ENCODE assay signal across 8 cellular contexts in the genomic region with DNA sequence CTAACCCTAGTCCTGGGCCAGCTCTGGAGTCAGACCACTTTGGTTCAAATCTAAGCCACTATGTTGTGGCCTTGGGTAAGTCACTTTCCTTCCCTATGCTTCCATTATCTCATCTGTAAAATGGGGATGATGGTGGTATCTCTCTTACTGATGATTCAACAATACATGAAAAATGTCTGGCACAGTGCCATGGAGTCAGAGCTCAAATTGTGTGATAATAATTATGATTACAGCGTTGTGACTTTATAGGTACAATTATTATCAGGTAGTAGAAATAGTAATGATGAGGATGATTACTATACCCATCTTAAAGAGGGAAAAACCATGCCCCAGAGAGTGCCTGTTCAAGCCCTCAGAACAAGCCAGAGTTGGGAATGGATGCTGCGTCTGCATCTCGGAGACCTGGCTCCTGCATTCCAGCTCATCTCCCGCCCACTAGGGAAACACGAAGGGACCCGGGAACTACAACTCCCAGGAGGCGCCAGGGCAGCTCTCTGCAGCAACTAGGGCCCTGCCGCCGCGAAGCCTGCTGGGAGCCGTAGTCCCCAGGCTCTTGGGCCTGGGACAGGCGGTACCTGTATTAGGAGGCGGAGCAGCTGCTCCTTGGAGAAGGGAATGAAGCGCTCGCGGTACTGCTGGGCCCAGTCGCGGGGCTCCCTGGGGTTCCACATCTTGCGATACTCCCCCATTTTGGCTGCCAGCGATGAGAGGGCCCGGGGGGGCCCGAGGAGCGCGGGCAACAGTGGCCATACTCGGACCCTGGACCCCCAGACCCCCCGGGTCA. TPM values are rescaled to one million over a fixed set of nuclear protein-coding genes. Genes with fewer than 3 reads are reported as not detected.
DNase-seq lines count a peak whose midpoint lies in the region; ATAC-seq, FAIRE-seq and TF ChIP-seq lines count a peak whose summit lies in the region.

No MANE protein-coding gene starts in this region.

- ATAC-seq in natural killer cell treated with Interleukin-12 subunit alpha and Interleukin-12 subunit beta and Interleukin-15 and Interleukin-18, amount 100 ng/mL, for 72 hours = peak; percentile 80 to 84

- peak overlapping the region; percentile 81 for H3K4me3 ChIP-seq in fibroblast of the aortic adventitia (ENCODE audit: low read depth, low read length)

- FAIRE-seq in H54 (lab: Jason Lieb, UNC) = peak; percentile 15

- no peak for TF ChIP-seq POLR2A in H54 (IDR thresholded peaks at IDR 0.05; ENCODE audit: low read depth, low read length)

- H3K4me3 Mint-ChIP-seq in natural killer cell treated with Interleukin-12 subunit alpha and Interleukin-12 subunit beta and Interleukin-15 and Interleukin-18, amount 100 ng/mL, for 72 hours = peak overlapping the region; percentile 89

- peak overlapping the region; percentile 93 to 97 for H3K27ac Mint-ChIP-seq in natural killer cell treated with Interleukin-12 subunit alpha and Interleukin-12 subunit beta and Interleukin-15 and Interleukin-18, amount 100 ng/mL, for 72 hours

- H3K27me3 Mint-ChIP-seq in natural killer cell treated with Interleukin-12 subunit alpha and Interleukin-12 subunit beta and Interleukin-15 and Interleukin-18, amount 100 ng/mL, for 72 hours = no peaks in the 10 kb centered on the region

- peaks cover 11 to 16% of the 10 kb centered on the region in 2 donors for H3K4me1 Mint-ChIP-seq in natural killer cell treated with Interleukin-12 subunit alpha and Interleukin-12 subunit beta and Interleukin-15 and Interleukin-18, amount 100 ng/mL, for 72 hours (ENCODE audit: low read depth in 2 of 2)

- TF ChIP-seq CTCF in fibroblast of the aortic adventitia (IDR thresholded peaks at IDR 0.05; ENCODE audit: insufficient read depth, low read length) = no peak

- DNase-seq in Daoy (ENCODE audit: low read depth) (peak; percentile 96), H54 (ENCODE audit: insufficient read length, low spot score) (peak; percentile 75), M059J (ENCODE audit: low read depth) (peak; percentile 98), SHP77 treated with DMSO at 0.1 percent for 48 hours (lab: John Stamatoyannopoulos, UW) (peak; percentile 96), activated gamma-delta T cell (lab: John Stamatoyannopoulos, UW) (peak; percentile 72), fibroblast of the aortic adventitia (ENCODE audit: low read depth) (peak; percentile 91)
- DNase-seq in natural killer cell treated with Interleukin-12 subunit alpha and Interleukin-12 subunit beta and Interleukin-15 and Interleukin-18, amount 100 ng/mL, for 72 hours (ENCODE audit: low spot score) = peak; percentile 93
- DNase-seq in stimulated activated naive CD4-positive, alpha-beta T cell treated with Interleukin-2 at 50 U/mL for 16 hours (lab: John Stamatoyannopoulos, UW) = peak; percentile 84

- no peaks in the 10 kb centered on the region for H3K9me3 Mint-ChIP-seq in natural killer cell treated with Interleukin-12 subunit alpha and Interleukin-12 subunit beta and Interleukin-15 and Interleukin-18, amount 100 ng/mL, for 72 hours

- no peaks in the 10 kb centered on the region for H3K36me3 Mint-ChIP-seq in natural killer cell treated with Interleukin-12 subunit alpha and Interleukin-12 subunit beta and Interleukin-15 and Interleukin-18, amount 100 ng/mL, for 72 hours

RNA-seq across cellular contexts. Expression of a gene that starts 0.8 kb away (rescaled TPM):
- total RNA-seq in Daoy (2014; rRNA removed; shearing (Covaris generic)) = 2.5 and 3.8 TPM in 2 replicates
- total RNA-seq in M059J (2014; rRNA removed; shearing (Covaris generic)) = 2.3 and 3.3 TPM in 2 replicates
- total RNA-seq in fibroblast of the aortic adventitia (ENCODE audit: low replicate concordance) = 2.2 and 5.0 TPM in 2 replicates
- 10 to 100 TPM in 1 of 2 donors, 1 to 10 TPM in 1; 6.9 to 25.5 TPM for total RNA-seq in natural killer cell treated with Interleukin-12 subunit alpha and Interleukin-12 subunit beta and Interleukin-15 and Interleukin-18, amount 100 ng/mL, for 72 hours

RNA-seq across cellular contexts. Expression of a gene that starts 1.3 kb away (rescaled TPM):
- not detected in 2 replicates for total RNA-seq in Daoy (2014; rRNA removed; shearing (Covaris generic))
- 0.42 TPM in 1 of 2 replicates, not detected in the other for total RNA-seq in M059J (2014; rRNA removed; shearing (Covaris generic))
- not detected in 2 replicates for total RNA-seq in fibroblast of the aortic adventitia (ENCODE audit: low replicate concordance)
- total RNA-seq in natural killer cell treated with Interleukin-12 subunit alpha and Interleukin-12 subunit beta and Interleukin-15 and Interleukin-18, amount 100 ng/mL, for 72 hours = under 1 TPM in 1 of 2 donors, not detected in 1; 0.45 TPM

RNA-seq across cellular contexts. Expression of a gene that starts 28.4 kb away (rescaled TPM):
- total RNA-seq in Daoy (2014; rRNA removed; shearing (Covaris generic)) = 54.5 and 61.0 TPM in 2 replicates
- 236 and 247 TPM in 2 replicates for total RNA-seq in M059J (2014; rRNA removed; shearing (Covaris generic))
- 23.7 and 140 TPM in 2 replicates for total RNA-seq in fibroblast of the aortic adventitia (ENCODE audit: low replicate concordance)
- total RNA-seq in natural killer cell treated with Interleukin-12 subunit alpha and Interleukin-12 subunit beta and Interleukin-15 and Interleukin-18, amount 100 ng/mL, for 72 hours = 10 to 100 TPM; 64.4 to 80.9 TPM

RNA-seq across cellular contexts. Expression of a gene that starts 30.6 kb away (rescaled TPM):
- 0.09 TPM in 1 of 2 replicates, not detected in the other for total RNA-seq in Daoy (2014; rRNA removed; shearing (Covaris generic))
- total RNA-seq in M059J (2014; rRNA removed; shearing (Covaris generic)) = 0.42 and 1.2 TPM in 2 replicates
- total RNA-seq in fibroblast of the aortic adventitia (ENCODE audit: low replicate concordance) = 1.2 and 2.2 TPM in 2 replicates
- under 1 TPM; 0.14 to 0.42 TPM for total RNA-seq in natural killer cell treated with Interleukin-12 subunit alpha and Interleukin-12 subunit beta and Interleukin-15 and Interleukin-18, amount 100 ng/mL, for 72 hours

RNA-seq across cellular contexts. Expression of a gene that starts 37.6 kb away (rescaled TPM):
- 36.2 and 54.6 TPM in 2 replicates for total RNA-seq in Daoy (2014; rRNA removed; shearing (Covaris generic))
- total RNA-seq in M059J (2014; rRNA removed; shearing (Covaris generic)) = 87.2 and 98.0 TPM in 2 replicates
- 93.3 and 369 TPM in 2 replicates for total RNA-seq in fibroblast of the aortic adventitia (ENCODE audit: low replicate concordance)
- 100 to 1,000 TPM in 1 of 2 donors, 10 to 100 TPM in 1; 99.4 to 157 TPM for total RNA-seq in natural killer cell treated with Interleukin-12 subunit alpha and Interleukin-12 subunit beta and Interleukin-15 and Interleukin-18, amount 100 ng/mL, for 72 hours

Comparison
In these comparisons a context has a peak if more than half of its experiments do, and no peak if none do; other contexts are left out.
1. Peak in every context shown above with its lines: DNase-seq, ATAC-seq and H3K4me3 ChIP-seq.